ENCODE assay signal across 33 cellular contexts in genomic region chr17:6172642-6173330, GRCh38.
"Had no signal": no experiment of that assay in that cellular context is flagged by ENCODE, and none has a peak within 500 bp of the region (broad histone marks: within the 10 kb centered on the region; RNA-seq: fewer than 3 reads in every experiment).

No MANE protein-coding gene starts in this region.

- H2AFZ ChIP-seq: parathyroid adenoma had no signal

- H3K4me3 ChIP-seq: adrenal gland, ascending aorta, esophagus muscularis mucosa, heart left ventricle, left lung, lung, spleen, transverse colon had no signal

- H3K4me3 Mint-ChIP-seq: activated CD4-positive, alpha-beta memory T cell treated with anti-CD3 and anti-CD28 coated beads for 36 hours; activated CD4-positive, alpha-beta T cell treated with anti-CD3 and anti-CD28 coated beads, Interleukin-2, amount 10 ng/mL, durations not matched to agents 24 days and 14 days; activated naive CD4-positive, alpha-beta T cell treated with anti-CD3 and anti-CD28 coated beads for 36 hours; activated naive CD8-positive, alpha-beta T cell treated with anti-CD3 and anti-CD28 coated beads for 36 hours; activated T-helper 1 cell treated with anti-CD3 and anti-CD28 coated beads, Interleukin-12 subunit alpha, Interleukin-12 subunit beta, Interleukin-2, Interleukin-4 antibody, amounts not matched to agents 30 ng/mL and 10 ng/mL and 1 ng/mL, durations not matched to agents 14 hours and 24 hours and 36 hours; naive B cell; nephron progenitor cell; T-helper 1 cell treated with Interleukin-12 subunit alpha and Interleukin-12 subunit beta and Interleukin-4 antibody, amounts not matched to agents 30 μg/mL and 1 μg/mL, for 36 hours had no signal

- H3K27me3 ChIP-seq: adrenal gland, ascending aorta, brain microvascular endothelial cell, foreskin keratinocyte, heart left ventricle, left lung, transverse colon had no signal

- H3K79me2 ChIP-seq: parathyroid adenoma had no signal

- H3K9ac ChIP-seq: parathyroid adenoma had no signal

- H3K36me3 ChIP-seq: adrenal gland, ascending aorta, brain microvascular endothelial cell, esophagus muscularis mucosa, heart left ventricle, left lung, spleen, transverse colon had no signal

- H3K27ac ChIP-seq: adrenal gland, ascending aorta, brain microvascular endothelial cell, esophagus muscularis mucosa, foreskin keratinocyte, heart left ventricle, left lung, parathyroid adenoma, spleen, transverse colon, VCaP had no signal

- H3K36me3 Mint-ChIP-seq: activated CD4-positive, alpha-beta memory T cell treated with anti-CD3 and anti-CD28 coated beads for 36 hours; activated naive CD8-positive, alpha-beta T cell treated with anti-CD3 and anti-CD28 coated beads for 36 hours; naive B cell had no signal

- H3K9me3 Mint-ChIP-seq: activated CD4-positive, alpha-beta T cell treated with anti-CD3 and anti-CD28 coated beads, Interleukin-2, amount 10 ng/mL, durations not matched to agents 24 days and 14 days; activated naive CD8-positive, alpha-beta T cell treated with anti-CD3 and anti-CD28 coated beads for 36 hours; activated T-helper 1 cell treated with anti-CD3 and anti-CD28 coated beads, Interleukin-12 subunit alpha, Interleukin-12 subunit beta, Interleukin-2, Interleukin-4 antibody, amounts not matched to agents 30 ng/mL and 10 ng/mL and 1 ng/mL, durations not matched to agents 14 hours and 24 hours and 36 hours; T-helper 1 cell treated with Interleukin-12 subunit alpha and Interleukin-12 subunit beta and Interleukin-4 antibody, amounts not matched to agents 30 μg/mL and 1 μg/mL, for 36 hours had no signal

- H3K9me3 ChIP-seq: adrenal gland, ascending aorta, esophagus muscularis mucosa, heart left ventricle, left lung, spleen, transverse colon had no signal

- H3K4me1 ChIP-seq: adrenal gland, ascending aorta, esophagus muscularis mucosa, foreskin keratinocyte, heart left ventricle, left lung, parathyroid adenoma, spleen, transverse colon had no signal

- DNase-seq: activated CD4-positive, alpha-beta memory T cell treated with anti-CD3 and anti-CD28 coated beads for 36 hours; activated CD4-positive, alpha-beta T cell treated with anti-CD3 and anti-CD28 coated beads, Interleukin-2, amount 10 ng/mL, durations not matched to agents 24 days and 14 days; activated CD4-positive, CD25-positive, alpha-beta regulatory T cell treated with anti-CD3 and anti-CD28 coated beads, Interleukin-2, amount 50 U/mL, for 72 hours; activated CD8-positive, alpha-beta memory T cell treated with anti-CD3 and anti-CD28 coated beads, Interleukin-2, amount 50 U/mL, for 4 hours; activated effector memory CD4-positive, alpha-beta T cell treated with anti-CD3 and anti-CD28 coated beads, Interleukin-2, amount 50 U/mL, for 16 hours; activated naive CD4-positive, alpha-beta T cell treated with anti-CD3 and anti-CD28 coated beads for 36 hours; activated naive CD8-positive, alpha-beta T cell treated with anti-CD3 and anti-CD28 coated beads for 36 hours; activated T-cell treated with anti-CD3 and anti-CD28 coated beads, Interleukin-2, amount 50 U/mL, for 1 hour; brain microvascular endothelial cell; cortex of kidney; foreskin keratinocyte; heart left ventricle; hypothalamus; kidney glomerular epithelial cell; left lung; naive B cell; nephron progenitor cell; occipital lobe; right cardiac atrium; spleen; stimulated activated CD4-positive, alpha-beta T cell treated with anti-CD3 and anti-CD28 coated beads, Interleukin-2, amount 100 ng/mL, for 48 hours; stimulated activated naive CD4-positive, alpha-beta T cell treated with Interleukin-2 at 50 U/mL for 16 hours; SW 1271; T-helper 9 cell; transverse colon had no signal

- ATAC-seq: foreskin keratinocyte, heart left ventricle, left lung, right cardiac atrium had no signal

- H3K4me1 Mint-ChIP-seq: activated CD4-positive, alpha-beta T cell treated with anti-CD3 and anti-CD28 coated beads, Interleukin-2, amount 10 ng/mL, durations not matched to agents 24 days and 14 days; activated naive CD8-positive, alpha-beta T cell treated with anti-CD3 and anti-CD28 coated beads for 36 hours; naive B cell had no signal

- H3K27ac Mint-ChIP-seq: activated CD4-positive, alpha-beta memory T cell treated with anti-CD3 and anti-CD28 coated beads for 36 hours; activated CD4-positive, alpha-beta T cell treated with anti-CD3 and anti-CD28 coated beads, Interleukin-2, amount 10 ng/mL, durations not matched to agents 24 days and 14 days; activated naive CD4-positive, alpha-beta T cell treated with anti-CD3 and anti-CD28 coated beads for 36 hours; activated naive CD8-positive, alpha-beta T cell treated with anti-CD3 and anti-CD28 coated beads for 36 hours; activated T-helper 1 cell treated with anti-CD3 and anti-CD28 coated beads, Interleukin-12 subunit alpha, Interleukin-12 subunit beta, Interleukin-2, Interleukin-4 antibody, amounts not matched to agents 30 ng/mL and 10 ng/mL and 1 ng/mL, durations not matched to agents 14 hours and 24 hours and 36 hours; naive B cell; nephron progenitor cell; T-helper 1 cell treated with Interleukin-12 subunit alpha and Interleukin-12 subunit beta and Interleukin-4 antibody, amounts not matched to agents 30 μg/mL and 1 μg/mL, for 36 hours had no signal

- H3K27me3 Mint-ChIP-seq: activated CD4-positive, alpha-beta T cell treated with anti-CD3 and anti-CD28 coated beads, Interleukin-2, amount 10 ng/mL, durations not matched to agents 24 days and 14 days had no signal
